Comparison of ENCODE assay signal across 10 cellular contexts in the genomic region with DNA sequence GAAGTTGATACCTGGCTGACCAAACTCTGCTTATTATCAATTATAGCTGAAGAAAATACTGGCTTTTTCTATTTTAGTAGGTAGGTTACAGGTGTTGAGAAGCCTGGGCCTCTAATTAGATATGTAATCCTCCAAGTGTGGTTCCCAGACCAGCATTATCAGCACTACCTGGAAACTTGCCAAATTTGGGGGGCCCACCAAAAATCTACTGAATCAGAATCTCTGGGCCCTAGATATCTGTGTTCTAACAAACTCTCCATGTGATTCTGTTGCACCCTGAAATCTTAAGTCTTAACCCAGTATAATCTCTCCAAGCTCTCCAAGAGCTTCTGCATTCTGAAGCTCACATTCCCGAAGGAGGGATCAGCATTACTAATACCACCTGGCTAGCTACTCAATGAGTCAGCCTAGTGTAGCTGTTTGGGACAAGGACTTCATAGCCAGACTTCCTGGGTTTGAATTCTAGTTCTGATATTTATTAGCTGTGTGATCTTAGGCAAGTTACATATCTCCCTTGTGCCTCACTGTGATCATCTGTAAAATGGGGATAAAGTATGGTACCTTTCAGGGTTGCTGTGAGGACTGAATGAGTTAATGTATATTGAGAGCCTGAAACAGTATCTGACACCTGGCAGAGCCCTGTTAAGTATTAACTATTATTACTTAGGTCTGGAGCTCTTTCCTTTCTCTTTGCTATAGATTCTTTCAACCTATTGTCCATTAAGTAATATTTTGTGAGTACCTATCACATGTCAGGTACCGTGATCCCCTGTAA. TPM values are rescaled to one million over a fixed set of nuclear protein-coding genes. Genes with fewer than 3 reads are reported as not detected.
A peak's percentile ranks its signal among the peaks of the same experiment; 100 is the strongest.
DNase-seq lines count a peak whose midpoint lies in the region; ATAC-seq, FAIRE-seq and TF ChIP-seq lines count a peak whose summit lies in the region.
"Had no signal": no experiment of that assay in that cellular context is flagged by ENCODE, and none has a peak within 500 bp of the region (broad histone marks: within the 10 kb centered on the region; RNA-seq: fewer than 3 reads in every experiment).

No MANE protein-coding gene starts in this region.

- H3K4me2 ChIP-seq in mesendoderm (ENCODE audit: low read length) = no peak overlapping the region

- no peaks in the 10 kb centered on the region for H3K79me1 ChIP-seq in mesendoderm (ENCODE audit: low read length)

- no peak for FAIRE-seq in frontal cortex (lab: Jason Lieb, UNC)

- no peak overlapping the region for H2BK5ac ChIP-seq in mesendoderm (ENCODE audit: low read length)

- DNase-seq in adipocyte (ENCODE audit: low read depth) (peak; percentile 29), mesendoderm (peak; percentile 78), frontal cortex (ENCODE audit: low spot score in 2 of 2) (no peak), dorsolateral prefrontal cortex (no peak), OCI-M2 (lab: John Stamatoyannopoulos, UW; ENCODE audit: unreplicated experiment) (no peak), NCI-H146 (lab: John Stamatoyannopoulos, UW) (no peak)
- DNase-seq: NCI-H1092 had no signal

- H3K27me3 ChIP-seq in adipocyte (replicated peaks; ENCODE audit: control insufficient read depth, insufficient read depth, low read length) = no peaks in the 10 kb centered on the region
- H3K27me3 ChIP-seq in mesendoderm (ENCODE audit: insufficient read depth, low read length, poor library complexity) = no peaks in the 10 kb centered on the region
- H3K27me3 ChIP-seq in dorsolateral prefrontal cortex = peaks cover 0 to 4% (median 0%) of the 10 kb centered on the region in 45 donors
- H3K27me3 ChIP-seq: ascending aorta had no signal

- H3K4me1 ChIP-seq in adipocyte (ENCODE audit: control insufficient read depth, insufficient read depth, low read length) (peaks cover 18% of the 10 kb centered on the region), mesendoderm (ENCODE audit: control insufficient read depth, low read depth, low read length) (no peaks in the 10 kb centered on the region)
- H3K4me1 ChIP-seq: ascending aorta had no signal

- H3K4ac ChIP-seq in mesendoderm (ENCODE audit: low read depth, low read length) = no peak overlapping the region

- no peaks in the 10 kb centered on the region for H3K79me2 ChIP-seq in mesendoderm (ENCODE audit: control insufficient read depth, insufficient read depth, low read length)

- TF ChIP-seq CTCF in dorsolateral prefrontal cortex (IDR thresholded peaks at IDR 0.05 in 54 of 56, conservative IDR thresholded peaks at IDR 0.05 in 2 of 56; ENCODE audit: low read depth in 1 of 56, partially characterized antibody in 56 of 56) = no peak

- ATAC-seq in GM18498 (IDR thresholded peaks at IDR 0.05; ENCODE audit: unreplicated experiment) = peak; percentile 20
- peak; percentile 36 for ATAC-seq in HG02981 (IDR thresholded peaks at IDR 0.05; ENCODE audit: unreplicated experiment)

- H4K5ac ChIP-seq in mesendoderm (ENCODE audit: low read length) = no peak overlapping the region

- H3K4me3 ChIP-seq in adipocyte (ENCODE audit: low read length) (no peak overlapping the region), mesendoderm (ENCODE audit: low read length) (no peak overlapping the region), dorsolateral prefrontal cortex (no peak overlapping the region)
- H3K4me3 ChIP-seq: ascending aorta had no signal

- no peak overlapping the region for H2BK15ac ChIP-seq in mesendoderm (replicated peaks; ENCODE audit: low read depth)

- no CpG with 5 or more reads among the region's 2 CpGs for WGBS in mesendoderm (ENCODE audit: extremely low coverage, insufficient coverage, low lambda C conversion rate)

- H3K56ac ChIP-seq in mesendoderm (ENCODE audit: low read length) = no peak overlapping the region

- H3K23ac ChIP-seq in mesendoderm (ENCODE audit: low read length) = no peak overlapping the region

- H3K9ac ChIP-seq in adipocyte (ENCODE audit: low read length) (no peak overlapping the region), mesendoderm (ENCODE audit: low read length) (no peak overlapping the region)

- H3K27ac ChIP-seq in mesendoderm (ENCODE audit: low read depth, low read length) = no peak overlapping the region
- H3K27ac ChIP-seq in dorsolateral prefrontal cortex = no peak overlapping the region
- H3K27ac ChIP-seq: ascending aorta had no signal

- intact Hi-C loops in dorsolateral prefrontal cortex (cut with DNase I) = no loop called here

- no peak overlapping the region for H3K18ac ChIP-seq in mesendoderm (ENCODE audit: low read length)

- H2AK5ac ChIP-seq in mesendoderm (ENCODE audit: low read length) = no peak overlapping the region

- H3K9me3 ChIP-seq in adipocyte (ENCODE audit: control insufficient read depth, low read length) = no peaks in the 10 kb centered on the region
- H3K9me3 ChIP-seq: ascending aorta had no signal

- H2BK120ac ChIP-seq in mesendoderm (ENCODE audit: low read depth, low read length) = no peak overlapping the region

- H4K8ac ChIP-seq in mesendoderm (ENCODE audit: low read depth, low read length) = no peak overlapping the region

- H3K36me3 ChIP-seq in adipocyte (ENCODE audit: control insufficient read depth, insufficient read depth, low read length, severe bottlenecking) (no peaks in the 10 kb centered on the region), mesendoderm (ENCODE audit: control insufficient read depth, insufficient read depth, low read length) (no peaks in the 10 kb centered on the region)
- H3K36me3 ChIP-seq: ascending aorta had no signal

RNA-seq across cellular contexts. Expression of a gene that starts 12.5 kb away (rescaled TPM):
- polyA plus RNA-seq in mesendoderm (2013, experiment 1 of 2) = 3.5 TPM
- 3.0 TPM for polyA plus RNA-seq in mesendoderm (2013, experiment 2 of 2)
- total RNA-seq in frontal cortex (1.2 TPM), dorsolateral prefrontal cortex (1 to 10 TPM in 102 of 120 experiments, under 1 TPM in 17, not detected in 1; 0.41 to 4.8 (median 1.8) TPM)

Comparison
In these comparisons a context has a peak if more than half of its experiments do, and no peak if none do; other contexts are left out.
1. DNase-seq: peak in adipocyte (single experiment) and mesendoderm (single experiment); none in frontal cortex (0 of 2), dorsolateral prefrontal cortex (0 of 10), OCI-M2 (single experiment) and NCI-H146 (single experiment).